8 cellular contexts compared by ENCODE assay signal in genomic region chr5:140362875-140363630, GRCh38. TPM values are rescaled to one million over a fixed set of nuclear protein-coding genes. Genes with fewer than 3 reads are reported as not detected.
DNase-seq lines count a peak whose midpoint lies in the region; ATAC-seq and TF ChIP-seq lines count a peak whose summit lies in the region.

No MANE protein-coding gene starts in this region.

- 11% methylated on average over 29 of the region's 29 CpGs for whole genome bisulfite sequencing in liver

- H3K9me3 ChIP-seq in liver (ENCODE audit: control insufficient read depth in 4 of 4, low read length in 3 of 4) = no peaks in the 10 kb centered on the region

- CTCF ChIA-PET in activated CD4-positive, alpha-beta T cell treated with anti-CD3 and anti-CD28 coated beads for 36 hours (lab: Charles Lee) = interaction anchor here (0.6 to 2.6 kb wide), 38 partner anchors 10 to 382 kb away, joined by 3 to 20 read pairs (median 4); partner anchors contain the start of genes CD14, HARS1, HARS2 and HBEGF

- H3K4me3 Mint-ChIP-seq in activated CD4-positive, alpha-beta T cell treated with anti-CD3 and anti-CD28 coated beads for 36 hours = peak overlapping the region; percentile 70

- peak; percentile 75 to 88 for TF ChIP-seq RAD21 in liver (IDR thresholded peaks at IDR 0.05)

- H3K9ac ChIP-seq in liver (ENCODE audit: low read depth in 1 of 2, low read length in 2 of 2) = no peak overlapping the region

- H3K4me1 Mint-ChIP-seq in activated CD4-positive, alpha-beta T cell treated with anti-CD3 and anti-CD28 coated beads for 36 hours = peaks cover 11% of the 10 kb centered on the region

- no peak overlapping the region for H3K27ac ChIP-seq in liver (ENCODE audit: low read depth in 1 of 2, low read length in 2 of 2)

- DNase-seq in NCI-H1436 (lab: John Stamatoyannopoulos, UW) (peak; percentile 68), NCI-H1436 treated with DMSO at 0.1 percent for 48 hours (lab: John Stamatoyannopoulos, UW) (no peak), NCI-H146 treated with DMSO at 0.1 percent for 48 hours (lab: John Stamatoyannopoulos, UW; ENCODE audit: unreplicated experiment) (peak; percentile 1), choroid plexus epithelial cell (ENCODE audit: low read depth) (peak; percentile 71)
- peak; percentile 93 for DNase-seq in activated CD4-positive, alpha-beta T cell treated with anti-CD3 and anti-CD28 coated beads for 36 hours
- peak; percentile 53 to 81 (median 54) for DNase-seq in stimulated activated CD4-positive, alpha-beta T cell treated with anti-CD3 and anti-CD28 coated beads, TNF-alpha, amount 100 ng/mL, for 1 hour (ENCODE audit: low read depth in 3 of 3, low spot score in 1 of 3)

- H3K36me3 Mint-ChIP-seq in activated CD4-positive, alpha-beta T cell treated with anti-CD3 and anti-CD28 coated beads for 36 hours (ENCODE audit: low read depth) = no peaks in the 10 kb centered on the region

- ATAC-seq in HG02610 (IDR thresholded peaks at IDR 0.05; ENCODE audit: unreplicated experiment) = peak; percentile 92
- ATAC-seq in activated CD4-positive, alpha-beta T cell treated with anti-CD3 and anti-CD28 coated beads for 36 hours = peak; percentile 95

- peaks cover 5% of the 10 kb centered on the region for H3K27me3 Mint-ChIP-seq in activated CD4-positive, alpha-beta T cell treated with anti-CD3 and anti-CD28 coated beads for 36 hours

- H3K4me1 ChIP-seq in liver (ENCODE audit: control insufficient read depth in 4 of 4, insufficient read depth in 4 of 4, low read length in 3 of 4) = peaks cover 2 to 9% (median 4%) of the 10 kb centered on the region in 4 donors

- H3K27me3 ChIP-seq in liver (ENCODE audit: control insufficient read depth in 4 of 4, insufficient read depth in 4 of 4, low read length in 3 of 4) = no peaks in the 10 kb centered on the region

- TF ChIP-seq CTCF in choroid plexus epithelial cell (conservative IDR thresholded peaks at IDR 0.05; ENCODE audit: low read depth, low read length) (peak; percentile 90), liver (IDR thresholded peaks at IDR 0.05; ENCODE audit: low read depth, low read length, missing input control) (peak; percentile 91)

- H3K4me3 ChIP-seq in choroid plexus epithelial cell (ENCODE audit: low read depth, low read length) (peak overlapping the region; percentile 50), liver (ENCODE audit: low read depth in 1 of 3, low read length in 3 of 3) (peak overlapping the region in 2 of 3 donors; percentile 13 to 32)

- peak overlapping the region; percentile 61 for H3K27ac Mint-ChIP-seq in activated CD4-positive, alpha-beta T cell treated with anti-CD3 and anti-CD28 coated beads for 36 hours

- intact Hi-C loops in activated CD4-positive, alpha-beta T cell treated with anti-CD3 and anti-CD28 coated beads for 36 hours (cut with DNase I, micrococcal nuclease) = loop anchor here (1.0 to 2.0 kb wide), 4 partner anchors 38 to 358 kb away; partner anchors contain the start of gene ANKHD1 (in 1 of the 2)

- POLR2A ChIA-PET in activated CD4-positive, alpha-beta T cell treated with anti-CD3 and anti-CD28 coated beads for 36 hours (lab: Charles Lee) = interaction anchor here (0.6 to 1.5 kb wide), 5 partner anchors 15 to 214 kb away, joined by 3 read pairs; no protein-coding TSS in a partner anchor

- H3K36me3 ChIP-seq in liver (ENCODE audit: control insufficient read depth in 4 of 4, insufficient read depth in 3 of 4, low read depth in 1 of 4, low read length in 3 of 4) = no peaks in the 10 kb centered on the region

- H3K9me3 Mint-ChIP-seq in activated CD4-positive, alpha-beta T cell treated with anti-CD3 and anti-CD28 coated beads for 36 hours (ENCODE audit: low read depth) = no peaks in the 10 kb centered on the region

TF ChIP-seq in liver, 16 proteins besides CTCF, POLR2A, EP300 and RAD21:
- TF ChIP-seq HNF4A (conservative IDR thresholded peaks at IDR 0.05) (peak; percentile 18 to 54), RXRA (IDR thresholded peaks at IDR 0.05) (peak; percentile 43 to 86), YY1 (IDR thresholded peaks at IDR 0.05) (no peak), EGR1 (IDR thresholded peaks at IDR 0.05; ENCODE audit: low read depth in 2 of 2) (no peak), FOXA1 (IDR thresholded peaks at IDR 0.05) (no peak), FOXA2 (IDR thresholded peaks at IDR 0.05) (no peak), ZBTB33 (IDR thresholded peaks at IDR 0.05) (no peak), HNF4G (IDR thresholded peaks at IDR 0.05) (no peak), SP1 (IDR thresholded peaks at IDR 0.05) (peak; percentile 45), JUND (IDR thresholded peaks at IDR 0.05) (no peak), GABPA (IDR thresholded peaks at IDR 0.05 in 1 of 2, conservative IDR thresholded peaks at IDR 0.05 in 1 of 2) (no peak)
- TF ChIP-seq, protein P1, sequence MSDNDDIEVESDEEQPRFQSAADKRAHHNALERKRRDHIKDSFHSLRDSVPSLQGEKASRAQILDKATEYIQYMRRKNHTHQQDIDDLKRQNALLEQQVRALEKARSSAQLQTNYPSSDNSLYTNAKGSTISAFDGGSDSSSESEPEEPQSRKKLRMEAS (IDR thresholded peaks at IDR 0.05) = no peak
- TF ChIP-seq, protein P2, sequence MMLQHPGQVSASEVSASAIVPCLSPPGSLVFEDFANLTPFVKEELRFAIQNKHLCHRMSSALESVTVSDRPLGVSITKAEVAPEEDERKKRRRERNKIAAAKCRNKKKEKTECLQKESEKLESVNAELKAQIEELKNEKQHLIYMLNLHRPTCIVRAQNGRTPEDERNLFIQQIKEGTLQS (IDR thresholded peaks at IDR 0.05) = no peak

RNA-seq across cellular contexts. Expression of gene SLC4A9, which starts 3.1 kb away (rescaled TPM):
- under 1 TPM; 0.21 to 0.73 TPM for total RNA-seq in activated CD4-positive, alpha-beta T cell treated with anti-CD3 and anti-CD28 coated beads for 36 hours
- not detected for total RNA-seq in liver
- polyA plus RNA-seq in liver = not detected

RNA-seq across cellular contexts. Expression of gene HBEGF, which starts 16.6 kb away (rescaled TPM):
- total RNA-seq in activated CD4-positive, alpha-beta T cell treated with anti-CD3 and anti-CD28 coated beads for 36 hours = 10 to 100 TPM; 11.8 to 12.5 TPM
- 1 to 10 TPM in 1 of 2 donors, under 1 TPM in 1; 0.65 to 1.0 TPM for total RNA-seq in liver
- under 1 TPM; 0.60 to 0.90 TPM for polyA plus RNA-seq in liver

RNA-seq across cellular contexts. Expression of gene ANKHD1, which starts 38.6 kb away (rescaled TPM):
- 10 to 100 TPM; 77.1 to 93.5 TPM for total RNA-seq in activated CD4-positive, alpha-beta T cell treated with anti-CD3 and anti-CD28 coated beads for 36 hours
- 100 to 1,000 TPM in 1 of 2 donors, 10 to 100 TPM in 1; 83.5 to 116 TPM for total RNA-seq in liver
- polyA plus RNA-seq in liver = 10 to 100 TPM; 33.2 to 36.7 TPM

Comparison
In these comparisons a context has a peak if more than half of its experiments do, and no peak if none do; other contexts are left out.
1. RNA of gene HBEGF, which starts 16.6 kb away (total RNA-seq): 11.8 to 12.5 TPM in activated CD4-positive, alpha-beta T cell treated with anti-CD3 and anti-CD28 coated beads for 36 hours; 0.65 to 1.0 TPM in liver; every median in the first group is over 4 times any median in the second.